9 cellular contexts compared by ENCODE assay signal in genomic region chr15:70324001-70324974, GRCh38.
A peak's percentile ranks its signal among the peaks of the same experiment; 100 is the strongest.
DNase-seq lines count a peak whose midpoint lies in the region; ATAC-seq and TF ChIP-seq lines count a peak whose summit lies in the region.
"Had no signal": no experiment of that assay in that cellular context is flagged by ENCODE, and none has a peak within 500 bp of the region (broad histone marks: within the 10 kb centered on the region; RNA-seq: fewer than 3 reads in every experiment).

No MANE protein-coding gene starts in this region.

- no peak for TF ChIP-seq POLR2A in erythroblast (IDR thresholded peaks at IDR 0.05; ENCODE audit: low read length)

- H3K27ac Mint-ChIP-seq in brain (peak overlapping the region in 4 of 5 experiments; percentile 52 to 87 (median 65)), osteocyte (ENCODE audit: unreplicated experiment) (no peak overlapping the region)

- peaks cover 44% of the 10 kb centered on the region for H3K4me1 Mint-ChIP-seq in brain
- peaks cover 28% of the 10 kb centered on the region for H3K4me1 Mint-ChIP-seq in osteocyte (ENCODE audit: unreplicated experiment)

- H3K27me3 Mint-ChIP-seq in brain (peaks cover 17% of the 10 kb centered on the region), osteocyte (ENCODE audit: unreplicated experiment) (peaks cover 66% of the 10 kb centered on the region)

- H3K36me3 Mint-ChIP-seq in brain = no peaks in the 10 kb centered on the region
- no peaks in the 10 kb centered on the region for H3K36me3 Mint-ChIP-seq in osteocyte (ENCODE audit: unreplicated experiment)

- DNase-seq in COLO668 (lab: John Stamatoyannopoulos, UW; ENCODE audit: unreplicated experiment) = peak; percentile 16
- DNase-seq in M059J (ENCODE audit: low read depth) = peak; percentile 86
- DNase-seq in osteocyte (ENCODE audit: extremely low spot score, unreplicated experiment) = peak; percentile 85
- no peak for DNase-seq in erythroblast (lab: John Stamatoyannopoulos, UW)
- no peak for DNase-seq in GDM1 (lab: John Stamatoyannopoulos, UW)

- H3K4me3 Mint-ChIP-seq in brain (peak overlapping the region in 3 of 5 experiments; percentile 3 to 31 (median 9)), osteocyte (ENCODE audit: unreplicated experiment) (no peak overlapping the region)
- H3K4me3 Mint-ChIP-seq: neural crest cell had no signal

- TF ChIP-seq CTCF in brain (conservative IDR thresholded peaks at IDR 0.05) (no peak), osteocyte (IDR thresholded peaks at IDR 0.05) (no peak)

- ATAC-seq in HG02973 (IDR thresholded peaks at IDR 0.05; ENCODE audit: unreplicated experiment) (no peak), HG02970 (IDR thresholded peaks at IDR 0.05; ENCODE audit: low FRiP score, unreplicated experiment) (no peak)

- peaks cover 0 to 6% (median 0%) of the 10 kb centered on the region in 5 experiments for H3K9me3 Mint-ChIP-seq in brain
- H3K9me3 Mint-ChIP-seq in osteocyte (ENCODE audit: unreplicated experiment) = no peaks in the 10 kb centered on the region
- H3K9me3 Mint-ChIP-seq: neural crest cell had no signal

Comparison
In these comparisons a context has a peak if more than half of its experiments do, and no peak if none do; other contexts are left out.
1. DNase-seq: peak in COLO668 (single experiment), M059J (single experiment) and osteocyte (single experiment); none in erythroblast (0 of 2) and GDM1 (single experiment).